ENCODE assay signal across 31 cellular contexts in the genomic region with DNA sequence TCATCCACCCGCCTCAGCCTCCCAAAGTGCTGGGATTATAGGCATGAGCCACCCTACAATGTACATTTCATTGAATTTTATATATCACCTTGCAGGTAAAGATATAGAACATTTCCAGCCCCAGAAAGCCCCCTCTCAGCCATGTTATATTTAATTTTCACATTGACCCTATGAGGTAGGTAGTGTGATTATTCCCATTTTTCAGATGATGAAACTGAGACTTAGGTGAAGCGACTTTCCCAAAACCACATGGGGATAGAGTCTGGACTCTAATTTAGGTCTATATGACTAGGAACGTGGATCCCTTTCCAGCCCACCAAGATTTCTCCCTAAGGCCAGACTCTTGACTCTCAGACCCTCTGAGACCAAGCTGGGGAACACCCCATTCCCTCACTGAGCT. TPM values are rescaled to one million over a fixed set of nuclear protein-coding genes. Genes with fewer than 3 reads are reported as not detected.
"Had no signal": no experiment of that assay in that cellular context is flagged by ENCODE, and none has a peak within 500 bp of the region (broad histone marks: within the 10 kb centered on the region; RNA-seq: fewer than 3 reads in every experiment).

No MANE protein-coding gene starts in this region.

- H3K4me3 ChIP-seq: colonic mucosa, coronary artery, dorsolateral prefrontal cortex, esophagus muscularis mucosa, esophagus squamous epithelium, gastrocnemius medialis, gastroesophageal sphincter, heart left ventricle, heart right ventricle had no signal

- H3K36me3 ChIP-seq: colonic mucosa, esophagus muscularis mucosa, esophagus squamous epithelium, gastrocnemius medialis, gastroesophageal sphincter, heart left ventricle, heart right ventricle had no signal

- H3K27ac ChIP-seq: colonic mucosa, coronary artery, epithelial cell of prostate, esophagus muscularis mucosa, esophagus squamous epithelium, foreskin keratinocyte, gastrocnemius medialis, gastroesophageal sphincter, heart left ventricle, heart right ventricle had no signal

- ATAC-seq: effector memory CD8-positive, alpha-beta T cell; esophagus mucosa; foreskin keratinocyte; gastrocnemius medialis; gastroesophageal sphincter; heart left ventricle; heart right ventricle had no signal

- H3K9me3 ChIP-seq: colonic mucosa, esophagus muscularis mucosa, esophagus squamous epithelium, gastrocnemius medialis, gastroesophageal sphincter, heart left ventricle, heart right ventricle had no signal

- DNase-seq: colonic mucosa; cortex of kidney; dermis blood vessel endothelial cell; dorsolateral prefrontal cortex; effector CD4-positive, alpha-beta T cell; effector CD8-positive, alpha-beta T cell; effector memory CD4-positive, alpha-beta T cell; effector memory CD8-positive, alpha-beta T cell; endodermal cell; erythroblast; esophagus squamous epithelium; foreskin fibroblast; foreskin keratinocyte; foreskin melanocyte; gastrocnemius medialis; glutamatergic neuron; head of caudate nucleus; heart left ventricle; heart right ventricle had no signal

- H3K27me3 ChIP-seq: colonic mucosa, dorsolateral prefrontal cortex, gastrocnemius medialis had no signal

- H3K4me1 ChIP-seq: colonic mucosa, esophagus muscularis mucosa, foreskin keratinocyte, gastroesophageal sphincter had no signal

- FAIRE-seq: colon, endometrium, endothelial cell of umbilical vein, frontal cortex had no signal

RNA-seq across cellular contexts. Expression of a gene that starts 43.5 kb away (rescaled TPM):
- total RNA-seq: dermis microvascular lymphatic vessel endothelial cell, fibroblast of lung, fibroblast of villous mesenchyme, foreskin keratinocyte had no signal
- polyA plus RNA-seq: foreskin keratinocyte had no signal
